ENCODE assay signal across 11 cellular contexts in the genomic region with DNA sequence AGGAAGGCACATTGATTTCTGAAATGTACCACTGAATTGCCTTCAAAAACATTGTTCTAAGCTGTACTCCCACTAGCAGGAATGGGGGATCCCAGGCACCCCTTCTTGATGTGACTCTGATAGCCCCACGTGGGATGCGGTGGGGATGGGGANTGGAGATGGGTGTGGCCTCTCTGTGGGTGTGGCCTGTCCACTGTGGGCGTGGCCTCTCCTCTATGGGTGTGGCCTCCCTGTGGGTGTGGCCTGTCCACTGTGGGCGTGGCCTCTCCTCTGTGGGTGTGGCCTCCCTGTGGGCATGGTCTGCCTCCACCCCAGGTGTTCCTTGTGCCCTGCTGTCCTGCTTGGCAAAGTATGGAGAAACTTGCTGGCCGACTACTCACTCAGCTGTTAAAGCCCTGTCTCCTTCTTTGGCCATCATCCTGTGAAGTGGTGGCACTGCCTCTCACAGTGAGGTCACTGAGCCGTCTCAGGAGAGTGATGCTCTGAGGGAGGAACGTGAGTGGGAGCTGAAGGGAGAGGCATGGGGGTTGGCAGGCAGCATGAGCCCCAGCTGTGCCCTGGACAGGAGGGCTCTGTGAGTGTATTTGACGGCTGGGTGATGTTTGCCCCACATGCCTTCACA. TPM values are rescaled to one million over a fixed set of nuclear protein-coding genes. Genes with fewer than 3 reads are reported as not detected.
DNase-seq lines count a peak whose midpoint lies in the region; ATAC-seq, FAIRE-seq and TF ChIP-seq lines count a peak whose summit lies in the region.
"Had no signal": no experiment of that assay in that cellular context is flagged by ENCODE, and none has a peak within 500 bp of the region (broad histone marks: within the 10 kb centered on the region; RNA-seq: fewer than 3 reads in every experiment).

No MANE protein-coding gene starts in this region.

- H3K9me3 ChIP-seq in endodermal cell (ENCODE audit: control insufficient read depth, low read length) = peaks cover 10% of the 10 kb centered on the region
- H3K9me3 ChIP-seq: sigmoid colon had no signal

- H3K4me3 Mint-ChIP-seq in activated CD4-positive, alpha-beta T cell treated with anti-CD3 and anti-CD28 coated beads for 36 hours = no peak overlapping the region
- H3K4me3 Mint-ChIP-seq in endodermal cell = no peak overlapping the region

- no peak overlapping the region for H3K27ac Mint-ChIP-seq in activated CD4-positive, alpha-beta T cell treated with anti-CD3 and anti-CD28 coated beads for 36 hours
- no peak overlapping the region for H3K27ac Mint-ChIP-seq in endodermal cell

- H3K9me3 Mint-ChIP-seq in activated CD4-positive, alpha-beta T cell treated with anti-CD3 and anti-CD28 coated beads for 36 hours (ENCODE audit: low read depth) = no peaks in the 10 kb centered on the region
- H3K9me3 Mint-ChIP-seq in endodermal cell = peaks cover 38% of the 10 kb centered on the region

- POLR2A ChIA-PET in activated CD4-positive, alpha-beta T cell treated with anti-CD3 and anti-CD28 coated beads for 36 hours (lab: Charles Lee) = interaction anchor here (0.7 kb wide), 1 partner anchor 208 kb away, joined by 7 read pairs; no protein-coding TSS in a partner anchor
- POLR2A ChIA-PET in RWPE1 (lab: Yijun Ruan, JAX; ENCODE audit: low non-redundant PET) = no interaction called here

- H3K4me3 ChIP-seq in endodermal cell (ENCODE audit: low read length) = no peak overlapping the region
- H3K4me3 ChIP-seq: sigmoid colon had no signal

- no peaks in the 10 kb centered on the region for H3K36me3 ChIP-seq in endodermal cell (ENCODE audit: control insufficient read depth, insufficient read depth, low read length)
- H3K36me3 ChIP-seq: sigmoid colon had no signal

- no peak for FAIRE-seq in frontal cortex (lab: Jason Lieb, UNC)

- H3K4me1 Mint-ChIP-seq in activated CD4-positive, alpha-beta T cell treated with anti-CD3 and anti-CD28 coated beads for 36 hours = no peaks in the 10 kb centered on the region
- no peaks in the 10 kb centered on the region for H3K4me1 Mint-ChIP-seq in endodermal cell

- TF ChIP-seq CTCF in RWPE1 (conservative IDR thresholded peaks at IDR 0.05; ENCODE audit: low read depth) (no peak), endodermal cell (conservative IDR thresholded peaks at IDR 0.05) (no peak)

- no peaks in the 10 kb centered on the region for H3K36me3 Mint-ChIP-seq in activated CD4-positive, alpha-beta T cell treated with anti-CD3 and anti-CD28 coated beads for 36 hours (ENCODE audit: low read depth)
- no peaks in the 10 kb centered on the region for H3K36me3 Mint-ChIP-seq in endodermal cell (ENCODE audit: low read depth)

- H3K4me1 ChIP-seq in endodermal cell (ENCODE audit: control insufficient read depth, insufficient read depth, low read length) = no peaks in the 10 kb centered on the region

- WGBS in endodermal cell (ENCODE audit: insufficient coverage in 1 of 2, insufficient read length in 1 of 2), 2 experiments = 68 to 79% methylated on average over 3 to 8 of the region's 8 CpGs

- H3K27ac ChIP-seq in RWPE1 (no peak overlapping the region), endodermal cell (ENCODE audit: low read depth, low read length) (no peak overlapping the region)
- H3K27ac ChIP-seq: HL-60, sigmoid colon had no signal

- intact Hi-C loops in activated CD4-positive, alpha-beta T cell treated with anti-CD3 and anti-CD28 coated beads for 36 hours (cut with DNase I, micrococcal nuclease) = no loop called here

- H3K27me3 ChIP-seq in endodermal cell (ENCODE audit: control insufficient read depth, insufficient read depth, low read length, poor library complexity, severe bottlenecking) = peaks cover 18% of the 10 kb centered on the region
- H3K27me3 ChIP-seq: sigmoid colon had no signal

- CTCF ChIA-PET in activated CD4-positive, alpha-beta T cell treated with anti-CD3 and anti-CD28 coated beads for 36 hours (lab: Charles Lee) = interaction anchor here (0.6 to 7.3 kb wide), 3 partner anchors 79 to 141 kb away, joined by 4 to 57 read pairs (median 4); no protein-coding TSS in a partner anchor
- CTCF ChIA-PET in RWPE1 (lab: Yijun Ruan, JAX) = no interaction called here

- peaks cover 13% of the 10 kb centered on the region for H3K27me3 Mint-ChIP-seq in activated CD4-positive, alpha-beta T cell treated with anti-CD3 and anti-CD28 coated beads for 36 hours
- peaks cover 44% of the 10 kb centered on the region for H3K27me3 Mint-ChIP-seq in endodermal cell (ENCODE audit: insufficient read depth)

- peak; percentile 57 for DNase-seq in activated CD4-positive, alpha-beta T cell treated with anti-CD3 and anti-CD28 coated beads for 36 hours
- no peak for DNase-seq in activated CD4-positive, alpha-beta T cell treated with anti-CD3 and anti-CD28 coated beads for 1 hour
- DNase-seq in RWPE1 (ENCODE audit: low spot score) (peak; percentile 11), endodermal cell (peak; percentile 69), frontal cortex (ENCODE audit: low spot score in 2 of 2) (no peak), inferior parietal cortex (ENCODE audit: extremely low spot score) (no peak)
- peak; percentile 24 for DNase-seq in stimulated activated CD4-positive, alpha-beta T cell treated with anti-CD3 and anti-CD28 coated beads, Interleukin-1b, Interleukin-23, amount 100 ng/mL, for 48 hours
- DNase-seq: mesenchymal stem cell, sigmoid colon had no signal

- peak; percentile 89 for ATAC-seq in activated CD4-positive, alpha-beta T cell treated with anti-CD3 and anti-CD28 coated beads for 36 hours
- no peak for ATAC-seq in HG03159 (IDR thresholded peaks at IDR 0.05; ENCODE audit: unreplicated experiment)

- no peak overlapping the region for H3K9ac ChIP-seq in endodermal cell (ENCODE audit: extremely low read depth, low read length, poor library complexity, severe bottlenecking)

RNA-seq across cellular contexts. Expression of a gene that starts 6.7 kb away (rescaled TPM):
- not detected for total RNA-seq in activated CD4-positive, alpha-beta T cell treated with anti-CD3 and anti-CD28 coated beads for 36 hours
- total RNA-seq in endodermal cell (10 to 100 TPM; 15.4 to 17.3 TPM), frontal cortex (9.4 TPM)
- polyA plus RNA-seq in endodermal cell (2013, experiment 1 of 2) = 24.1 TPM
- polyA plus RNA-seq in endodermal cell (2013, experiment 2 of 2) = 25.0 TPM

Comparison
In these comparisons a context has a peak if more than half of its experiments do, and no peak if none do; other contexts are left out.
1. DNase-seq: peak in activated CD4-positive, alpha-beta T cell treated with anti-CD3 and anti-CD28 coated beads for 36 hours (single experiment), RWPE1 (single experiment), endodermal cell (single experiment) and stimulated activated CD4-positive, alpha-beta T cell treated with anti-CD3 and anti-CD28 coated beads, Interleukin-1b, Interleukin-23, amount 100 ng/mL, for 48 hours (single experiment); none in activated CD4-positive, alpha-beta T cell treated with anti-CD3 and anti-CD28 coated beads for 1 hour (single experiment), frontal cortex (0 of 2) and inferior parietal cortex (single experiment).